In the genomic region with DNA sequence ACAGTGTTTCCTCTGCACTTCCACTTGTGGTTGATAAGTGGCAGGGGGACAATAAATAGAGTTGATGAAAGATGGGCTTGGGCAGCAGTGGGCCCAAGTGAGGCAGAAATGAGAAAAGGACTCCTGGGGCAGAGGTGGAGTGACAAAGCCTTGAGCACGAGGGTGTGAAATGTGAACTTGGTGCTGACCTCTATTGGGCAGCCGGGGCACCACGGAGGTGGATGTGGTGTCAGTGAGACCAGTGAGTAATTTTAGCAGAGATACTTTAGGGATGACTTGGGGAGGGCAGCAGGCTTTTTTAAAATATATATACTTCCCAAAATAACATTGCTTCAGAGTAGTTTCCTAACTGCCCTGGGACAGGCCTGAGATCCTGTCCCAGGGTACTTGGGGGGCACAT, we compare ENCODE assay signal across 1 cellular context.
TF ChIP-seq lines count a peak whose summit lies in the region.

No MANE protein-coding gene starts in this region.

TF ChIP-seq in SK-N-SH treated with all-trans-retinoic acid at 6 μM for 48 hours, 23 proteins besides CTCF, POLR2A, EP300 and RAD21 (continued from another document):
- TF ChIP-seq, protein P1, sequence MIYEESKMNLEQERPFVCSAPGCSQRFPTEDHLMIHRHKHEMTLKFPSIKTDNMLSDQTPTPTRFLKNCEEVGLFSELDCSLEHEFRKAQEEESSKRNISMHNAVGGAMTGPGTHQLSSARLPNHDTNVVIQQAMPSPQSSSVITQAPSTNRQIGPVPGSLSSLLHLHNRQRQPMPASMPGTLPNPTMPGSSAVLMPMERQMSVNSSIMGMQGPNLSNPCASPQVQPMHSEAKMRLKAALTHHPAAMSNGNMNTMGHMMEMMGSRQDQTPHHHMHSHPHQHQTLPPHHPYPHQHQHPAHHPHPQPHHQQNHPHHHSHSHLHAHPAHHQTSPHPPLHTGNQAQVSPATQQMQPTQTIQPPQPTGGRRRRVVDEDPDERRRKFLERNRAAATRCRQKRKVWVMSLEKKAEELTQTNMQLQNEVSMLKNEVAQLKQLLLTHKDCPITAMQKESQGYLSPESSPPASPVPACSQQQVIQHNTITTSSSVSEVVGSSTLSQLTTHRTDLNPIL (CRISPR knock-in tag; IDR thresholded peaks at IDR 0.05; ENCODE audit: low read depth): no peak
- TF ChIP-seq, protein P2, sequence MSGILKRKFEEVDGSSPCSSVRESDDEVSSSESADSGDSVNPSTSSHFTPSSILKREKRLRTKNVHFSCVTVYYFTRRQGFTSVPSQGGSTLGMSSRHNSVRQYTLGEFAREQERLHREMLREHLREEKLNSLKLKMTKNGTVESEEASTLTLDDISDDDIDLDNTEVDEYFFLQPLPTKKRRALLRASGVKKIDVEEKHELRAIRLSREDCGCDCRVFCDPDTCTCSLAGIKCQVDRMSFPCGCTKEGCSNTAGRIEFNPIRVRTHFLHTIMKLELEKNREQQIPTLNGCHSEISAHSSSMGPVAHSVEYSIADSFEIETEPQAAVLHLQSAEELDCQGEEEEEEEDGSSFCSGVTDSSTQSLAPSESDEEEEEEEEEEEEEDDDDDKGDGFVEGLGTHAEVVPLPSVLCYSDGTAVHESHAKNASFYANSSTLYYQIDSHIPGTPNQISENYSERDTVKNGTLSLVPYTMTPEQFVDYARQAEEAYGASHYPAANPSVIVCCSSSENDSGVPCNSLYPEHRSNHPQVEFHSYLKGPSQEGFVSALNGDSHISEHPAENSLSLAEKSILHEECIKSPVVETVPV (CRISPR knock-in tag; IDR thresholded peaks at IDR 0.05): no peak
- TF ChIP-seq BACH2 (CRISPR knock-in tag; IDR thresholded peaks at IDR 0.05; ENCODE audit: borderline replicate concordance): no peak
- no peak for TF ChIP-seq ARNTL (CRISPR knock-in tag; IDR thresholded peaks at IDR 0.05; ENCODE audit: borderline replicate concordance, low read depth)
- TF ChIP-seq, protein P3, sequence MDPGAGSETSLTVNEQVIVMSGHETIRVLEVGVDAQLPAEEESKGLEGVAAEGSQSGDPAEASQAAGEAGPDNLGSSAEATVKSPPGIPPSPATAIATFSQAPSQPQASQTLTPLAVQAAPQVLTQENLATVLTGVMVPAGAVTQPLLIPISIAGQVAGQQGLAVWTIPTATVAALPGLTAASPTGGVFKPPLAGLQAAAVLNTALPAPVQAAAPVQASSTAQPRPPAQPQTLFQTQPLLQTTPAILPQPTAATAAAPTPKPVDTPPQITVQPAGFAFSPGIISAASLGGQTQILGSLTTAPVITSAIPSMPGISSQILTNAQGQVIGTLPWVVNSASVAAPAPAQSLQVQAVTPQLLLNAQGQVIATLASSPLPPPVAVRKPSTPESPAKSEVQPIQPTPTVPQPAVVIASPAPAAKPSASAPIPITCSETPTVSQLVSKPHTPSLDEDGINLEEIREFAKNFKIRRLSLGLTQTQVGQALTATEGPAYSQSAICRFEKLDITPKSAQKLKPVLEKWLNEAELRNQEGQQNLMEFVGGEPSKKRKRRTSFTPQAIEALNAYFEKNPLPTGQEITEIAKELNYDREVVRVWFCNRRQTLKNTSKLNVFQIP (CRISPR knock-in tag; IDR thresholded peaks at IDR 0.05; ENCODE audit: borderline replicate concordance, low read depth): no peak
- no peak for TF ChIP-seq RARB (CRISPR knock-in tag; IDR thresholded peaks at IDR 0.05)
- TF ChIP-seq GLIS3 (CRISPR knock-in tag; IDR thresholded peaks at IDR 0.05): no peak
- no peak for TF ChIP-seq TOX (CRISPR knock-in tag; IDR thresholded peaks at IDR 0.05; ENCODE audit: borderline replicate concordance)
- no peak for TF ChIP-seq TCF4 (CRISPR knock-in tag; IDR thresholded peaks at IDR 0.05; ENCODE audit: borderline replicate concordance)
- no peak for TF ChIP-seq SNAI2 (CRISPR knock-in tag; IDR thresholded peaks at IDR 0.05)
- no peak for TF ChIP-seq CSDC2 (CRISPR knock-in tag; IDR thresholded peaks at IDR 0.05)
- TF ChIP-seq PPARA (CRISPR knock-in tag; IDR thresholded peaks at IDR 0.05; ENCODE audit: borderline replicate concordance): no peak
- no peak for TF ChIP-seq ZNF565 (CRISPR knock-in tag; conservative IDR thresholded peaks at IDR 0.05; ENCODE audit: low read depth)
- TF ChIP-seq ISL1 (CRISPR knock-in tag; IDR thresholded peaks at IDR 0.05): no peak
- TF ChIP-seq ZFP3 (CRISPR knock-in tag; IDR thresholded peaks at IDR 0.05): no peak
- TF ChIP-seq ESRRG (CRISPR knock-in tag; IDR thresholded peaks at IDR 0.05): no peak
- no peak for TF ChIP-seq OSR1 (CRISPR knock-in tag; IDR thresholded peaks at IDR 0.05)
